Comparison of ENCODE assay signal across 13 cellular contexts in the genomic region with DNA sequence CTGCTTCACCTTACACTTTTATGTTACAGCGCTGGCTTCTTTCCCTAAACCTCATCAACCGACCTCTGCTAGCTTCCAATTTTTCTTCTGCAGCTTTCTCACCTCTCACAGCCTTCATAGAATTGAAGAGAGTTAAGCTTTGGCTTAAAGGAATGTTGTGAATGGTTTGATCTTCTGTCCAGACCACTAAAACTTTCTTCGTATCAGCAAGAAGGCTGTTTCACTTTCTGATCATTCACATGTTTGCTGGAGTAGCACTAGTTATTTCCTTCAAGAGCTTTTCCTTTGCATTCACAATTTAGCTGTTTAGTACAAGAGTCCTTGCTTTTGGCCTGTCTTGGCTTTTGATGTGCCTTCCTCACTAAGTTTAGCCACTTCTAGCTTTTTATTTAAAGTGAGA. TPM values are rescaled to one million over a fixed set of nuclear protein-coding genes. Genes with fewer than 3 reads are reported as not detected.
DNase-seq lines count a peak whose midpoint lies in the region; ATAC-seq and TF ChIP-seq lines count a peak whose summit lies in the region.
"Had no signal": no experiment of that assay in that cellular context is flagged by ENCODE, and none has a peak within 500 bp of the region (broad histone marks: within the 10 kb centered on the region; RNA-seq: fewer than 3 reads in every experiment).

No MANE protein-coding gene starts in this region.

- intact Hi-C loops in activated CD4-positive, alpha-beta T cell treated with anti-CD3 and anti-CD28 coated beads for 36 hours (cut with DNase I, micrococcal nuclease), result loop anchor here (2.0 to 5.0 kb wide), 5 partner anchors 47 to 352 kb away; no protein-coding TSS in a partner anchor

- H3K4me3 Mint-ChIP-seq in activated CD4-positive, alpha-beta T cell treated with anti-CD3 and anti-CD28 coated beads for 36 hours, result peak overlapping the region; percentile 66
- peak overlapping the region; percentile 67 for H3K4me3 Mint-ChIP-seq in stimulated activated memory B cell treated with anti-CD40 and anti-IgM and Interleukin-4, amounts not matched to agents 10 μg/mL and 1 μg/mL and 100 μg/mL, for 72 hours
- H3K4me3 Mint-ChIP-seq: GM23338 had no signal

- H3K79me2 ChIP-seq in KMS-11 (ENCODE audit: insufficient read depth, low read depth), result peaks cover 100% of the 10 kb centered on the region

- CTCF ChIA-PET in activated CD4-positive, alpha-beta T cell treated with anti-CD3 and anti-CD28 coated beads for 36 hours (lab: Charles Lee), result interaction anchor here (0.6 to 1.5 kb wide), 6 partner anchors 10 to 345 kb away, joined by 3 read pairs; no protein-coding TSS in a partner anchor

- H3K4me1 ChIP-seq in KMS-11 (ENCODE audit: low read depth, poor library complexity, severe bottlenecking), result peaks cover 100% of the 10 kb centered on the region

- no peaks in the 10 kb centered on the region; the same call in 1 of the 2 replicates for H3K36me3 ChIP-seq in KMS-11 (ENCODE audit: insufficient read depth)
- H3K36me3 ChIP-seq: cardiac muscle cell had no signal

- peak overlapping the region; percentile 94 for H3K27ac Mint-ChIP-seq in activated CD4-positive, alpha-beta T cell treated with anti-CD3 and anti-CD28 coated beads for 36 hours
- peak overlapping the region; percentile 84 for H3K27ac Mint-ChIP-seq in stimulated activated memory B cell treated with anti-CD40 and anti-IgM and Interleukin-4, amounts not matched to agents 10 μg/mL and 1 μg/mL and 100 μg/mL, for 72 hours
- H3K27ac Mint-ChIP-seq: GM23338 had no signal

- H3K9me3 Mint-ChIP-seq in activated CD4-positive, alpha-beta T cell treated with anti-CD3 and anti-CD28 coated beads for 36 hours (ENCODE audit: low read depth), result no peaks in the 10 kb centered on the region
- H3K9me3 Mint-ChIP-seq in stimulated activated memory B cell treated with anti-CD40 and anti-IgM and Interleukin-4, amounts not matched to agents 10 μg/mL and 1 μg/mL and 100 μg/mL, for 72 hours, result no peaks in the 10 kb centered on the region
- H3K9me3 Mint-ChIP-seq: GM23338 had no signal

- H3K4me2 ChIP-seq in KMS-11, result peak overlapping the region; percentile 75
- H3K4me2 ChIP-seq: GM23338 had no signal

- peaks cover 91% of the 10 kb centered on the region for H4K20me1 ChIP-seq in KMS-11 (ENCODE audit: insufficient read depth)

- H3K4me1 Mint-ChIP-seq in activated CD4-positive, alpha-beta T cell treated with anti-CD3 and anti-CD28 coated beads for 36 hours, result peaks cover 66% of the 10 kb centered on the region
- H3K4me1 Mint-ChIP-seq in stimulated activated memory B cell treated with anti-CD40 and anti-IgM and Interleukin-4, amounts not matched to agents 10 μg/mL and 1 μg/mL and 100 μg/mL, for 72 hours, result peaks cover 44% of the 10 kb centered on the region

- H3K27me3 ChIP-seq in KMS-11 (ENCODE audit: insufficient read depth, low read depth), result no peaks in the 10 kb centered on the region
- H3K27me3 ChIP-seq: cardiac muscle cell had no signal

- H3K9ac ChIP-seq in KMS-11, result peak overlapping the region; percentile 20; the same call in 1 of the 2 replicates

- H3K4me3 ChIP-seq in KMS-11 (IDR thresholded peaks at IDR 0.05; ENCODE audit: insufficient read depth, low read depth, low read length) (no peak overlapping the region), choroid plexus epithelial cell (ENCODE audit: low read depth, low read length) (no peak overlapping the region)
- H3K4me3 ChIP-seq: cardiac muscle cell, GM23338 had no signal

- peak; percentile 32 for ATAC-seq in activated CD4-positive, alpha-beta T cell treated with anti-CD3 and anti-CD28 coated beads for 36 hours
- no peak for ATAC-seq in stimulated activated memory B cell treated with anti-CD40 and anti-IgM and Interleukin-4, amounts not matched to agents 10 μg/mL and 1 μg/mL and 100 μg/mL, for 72 hours
- ATAC-seq in HG03196 (IDR thresholded peaks at IDR 0.05; ENCODE audit: unreplicated experiment), result no peak
- ATAC-seq: GM23338 had no signal

- TF ChIP-seq CTCF in KMS-11 (conservative IDR thresholded peaks at IDR 0.05; ENCODE audit: low read depth, low read length) (no peak), choroid plexus epithelial cell (conservative IDR thresholded peaks at IDR 0.05; ENCODE audit: low read depth, low read length) (no peak)

- POLR2A ChIA-PET in activated CD4-positive, alpha-beta T cell treated with anti-CD3 and anti-CD28 coated beads for 36 hours (lab: Charles Lee), result interaction anchor here (0.6 to 1.8 kb wide), 2 partner anchors 50 to 80 kb away, joined by 4 to 7 read pairs; no protein-coding TSS in a partner anchor

- DNase-seq in activated CD4-positive, alpha-beta T cell treated with anti-CD3 and anti-CD28 coated beads for 36 hours, result no peak
- DNase-seq in activated CD4-positive, alpha-beta T cell treated with anti-CD3 and anti-CD28 coated beads for 4 hours, result no peak
- peak; percentile 66 for DNase-seq in choroid plexus epithelial cell (ENCODE audit: low read depth)
- no peak for DNase-seq in DMS114 treated with DMSO at 0.1 percent for 48 hours (lab: John Stamatoyannopoulos, UW; ENCODE audit: unreplicated experiment)
- DNase-seq in islet precursor cell, result no peak
- DNase-seq: hippocampal formation, NCI-H526 had no signal

- no peak overlapping the region for H2AFZ ChIP-seq in KMS-11 (ENCODE audit: low read depth)
- H2AFZ ChIP-seq: GM23338 had no signal

- no peaks in the 10 kb centered on the region for H3K27me3 Mint-ChIP-seq in activated CD4-positive, alpha-beta T cell treated with anti-CD3 and anti-CD28 coated beads for 36 hours
- no peaks in the 10 kb centered on the region for H3K27me3 Mint-ChIP-seq in stimulated activated memory B cell treated with anti-CD40 and anti-IgM and Interleukin-4, amounts not matched to agents 10 μg/mL and 1 μg/mL and 100 μg/mL, for 72 hours

- peak overlapping the region; percentile 63; the same call in 1 of the 2 replicates for H3K27ac ChIP-seq in KMS-11
- H3K27ac ChIP-seq: 22Rv1, cardiac muscle cell had no signal

- peaks cover 10% of the 10 kb centered on the region for H3K36me3 Mint-ChIP-seq in activated CD4-positive, alpha-beta T cell treated with anti-CD3 and anti-CD28 coated beads for 36 hours (ENCODE audit: low read depth)
- H3K36me3 Mint-ChIP-seq in stimulated activated memory B cell treated with anti-CD40 and anti-IgM and Interleukin-4, amounts not matched to agents 10 μg/mL and 1 μg/mL and 100 μg/mL, for 72 hours, result peaks cover 8% of the 10 kb centered on the region

RNA-seq across cellular contexts. Expression of a gene that starts 49.5 kb away (rescaled TPM):
- total RNA-seq in activated CD4-positive, alpha-beta T cell treated with anti-CD3 and anti-CD28 coated beads for 36 hours, result 10 to 100 TPM; 47.1 to 53.9 TPM
